Comparison of ENCODE assay signal across 2 cellular contexts in genomic region chr6:116512155-116512559, GRCh38.
TF ChIP-seq lines count a peak whose summit lies in the region.

No MANE protein-coding gene starts in this region.

TF ChIP-seq in A549, 52 proteins besides CTCF, POLR2A, EP300 and RAD21:
- TF ChIP-seq GATA3 (IDR thresholded peaks at IDR 0.05; ENCODE audit: borderline replicate concordance): no peak
- TF ChIP-seq ZSCAN20 (CRISPR knock-in tag; IDR thresholded peaks at IDR 0.05): no peak
- TF ChIP-seq ELK1 (IDR thresholded peaks at IDR 0.05; ENCODE audit: low read depth, low read length): no peak
- no peak for TF ChIP-seq HEYL (CRISPR knock-in tag; IDR thresholded peaks at IDR 0.05)
- TF ChIP-seq EHMT2 (IDR thresholded peaks at IDR 0.05; ENCODE audit: low read depth): no peak
- no peak for TF ChIP-seq BHLHE40 (IDR thresholded peaks at IDR 0.05; ENCODE audit: low read depth, low read length)
- no peak for TF ChIP-seq MYC (IDR thresholded peaks at IDR 0.05; ENCODE audit: borderline replicate concordance, low read length)
- TF ChIP-seq HOXB13 (CRISPR knock-in tag; IDR thresholded peaks at IDR 0.05; ENCODE audit: low read depth): no peak
- TF ChIP-seq HMGXB4 (CRISPR knock-in tag; IDR thresholded peaks at IDR 0.05; ENCODE audit: borderline replicate concordance): no peak
- no peak for TF ChIP-seq PHF8 (IDR thresholded peaks at IDR 0.05; ENCODE audit: borderline replicate concordance, low read depth)
- no peak for TF ChIP-seq NFE2L2 (conservative IDR thresholded peaks at IDR 0.05; ENCODE audit: low read length)
- TF ChIP-seq REST (IDR thresholded peaks at IDR 0.05): no peak

TF ChIP-seq in liver, 16 proteins besides CTCF, POLR2A, EP300 and RAD21:
- TF ChIP-seq MAX (IDR thresholded peaks at IDR 0.05) (no peak), GABPA (IDR thresholded peaks at IDR 0.05 in 1 of 2, conservative IDR thresholded peaks at IDR 0.05 in 1 of 2) (no peak)
